ENCODE assay signal across 17 cellular contexts in genomic region chr17:80000136-80000535, GRCh38. TPM values are rescaled to one million over a fixed set of nuclear protein-coding genes. Genes with fewer than 3 reads are reported as not detected.
DNase-seq lines count a peak whose midpoint lies in the region; ATAC-seq lines count a peak whose summit lies in the region.
"Had no signal": no experiment of that assay in that cellular context is flagged by ENCODE, and none has a peak within 500 bp of the region (broad histone marks: within the 10 kb centered on the region; RNA-seq: fewer than 3 reads in every experiment).

No MANE protein-coding gene starts in this region.

- H3K4me1 ChIP-seq in CD4-positive, CD25-positive, alpha-beta regulatory T cell (ENCODE audit: control insufficient read depth, insufficient read depth, low read length, poor library complexity, severe bottlenecking), result peaks cover 25% of the 10 kb centered on the region
- H3K4me1 ChIP-seq in stomach smooth muscle (ENCODE audit: control insufficient read depth, insufficient read depth, low read length), result peaks cover 7% of the 10 kb centered on the region
- H3K4me1 ChIP-seq: BE2C had no signal

- H3K4me3 Mint-ChIP-seq in CD4-positive, CD25-positive, alpha-beta regulatory T cell, result no peak overlapping the region
- H3K4me3 Mint-ChIP-seq: CD4-positive, alpha-beta memory T cell; H9 had no signal

- no peak overlapping the region for H3K27ac ChIP-seq in CD4-positive, CD25-positive, alpha-beta regulatory T cell (ENCODE audit: insufficient read depth, low read length, poor library complexity, severe bottlenecking)
- peak overlapping the region; percentile 3 for H3K27ac ChIP-seq in KOPT-K1 (ENCODE audit: low read depth, low read length, poor library complexity, severe bottlenecking)
- H3K27ac ChIP-seq in stomach smooth muscle (ENCODE audit: low read length), result peak overlapping the region; percentile 41
- H3K27ac ChIP-seq: C4-2B had no signal

- ATAC-seq in CD4-positive, CD25-positive, alpha-beta regulatory T cell (ENCODE audit: low read depth in 2 of 2), result no peak
- ATAC-seq: GM12878 had no signal

- H3K9me3 ChIP-seq in CD4-positive, CD25-positive, alpha-beta regulatory T cell (ENCODE audit: control insufficient read depth in 2 of 2, low read length in 2 of 2), result no peaks in the 10 kb centered on the region
- H3K9me3 ChIP-seq in KOPT-K1 (ENCODE audit: insufficient read depth, low read length, poor library complexity, severe bottlenecking), result no peaks in the 10 kb centered on the region
- no peaks in the 10 kb centered on the region for H3K9me3 ChIP-seq in stomach smooth muscle (ENCODE audit: control insufficient read depth in 2 of 2, low read length in 2 of 2)
- H3K9me3 ChIP-seq: BE2C had no signal

- no peak overlapping the region for H3K4me3 ChIP-seq in CD4-positive, CD25-positive, alpha-beta regulatory T cell (ENCODE audit: low read depth, low read length)
- no peak overlapping the region for H3K4me3 ChIP-seq in stomach smooth muscle (ENCODE audit: low read length in 2 of 2)
- H3K4me3 ChIP-seq: GM12878 had no signal

- H3K27me3 Mint-ChIP-seq in CD4-positive, CD25-positive, alpha-beta regulatory T cell, result no peaks in the 10 kb centered on the region
- H3K27me3 Mint-ChIP-seq: CD4-positive, alpha-beta memory T cell had no signal

- peak overlapping the region in 2 of 3 donors; percentile 20 to 36 for H3K27ac Mint-ChIP-seq in CD4-positive, CD25-positive, alpha-beta regulatory T cell
- H3K27ac Mint-ChIP-seq: H9 had no signal

- H3K9ac ChIP-seq in stomach smooth muscle (ENCODE audit: low read length in 2 of 2), result no peak overlapping the region

- H3K4me1 Mint-ChIP-seq in CD4-positive, CD25-positive, alpha-beta regulatory T cell, result peaks cover 13 to 38% (median 24%) of the 10 kb centered on the region in 4 donors

- no peaks in the 10 kb centered on the region for H3K36me3 ChIP-seq in CD4-positive, CD25-positive, alpha-beta regulatory T cell (ENCODE audit: control insufficient read depth, insufficient read depth, low read length)
- H3K36me3 ChIP-seq in KOPT-K1 (ENCODE audit: insufficient read depth, low read length), result no peaks in the 10 kb centered on the region
- no peaks in the 10 kb centered on the region for H3K36me3 ChIP-seq in stomach smooth muscle (ENCODE audit: control insufficient read depth in 2 of 2, insufficient read depth in 2 of 2, low read length in 2 of 2)
- H3K36me3 ChIP-seq: BE2C had no signal

- DNase-seq in CD4-positive, CD25-positive, alpha-beta regulatory T cell, result no peak
- DNase-seq in myocyte (ENCODE audit: low read depth) (peak; percentile 66), NCI-H345 (lab: John Stamatoyannopoulos, UW) (no peak), NCI-H2081 treated with DMSO at 0.1 percent for 48 hours (lab: John Stamatoyannopoulos, UW) (no peak), MV-4-11 (lab: John Stamatoyannopoulos, UW) (no peak)
- DNase-seq: ACHN; BE2C; CD4-positive, alpha-beta memory T cell; DMS153; DMS79 treated with DMSO at 0.1 percent for 48 hours; EL; H9; IMR-90 had no signal

- H3K36me3 Mint-ChIP-seq in CD4-positive, CD25-positive, alpha-beta regulatory T cell, result no peaks in the 10 kb centered on the region
- H3K36me3 Mint-ChIP-seq: CD4-positive, alpha-beta memory T cell had no signal

- peaks cover 0 to 5% (median 0%) of the 10 kb centered on the region in 7 donors for H3K9me3 Mint-ChIP-seq in CD4-positive, CD25-positive, alpha-beta regulatory T cell
- H3K9me3 Mint-ChIP-seq: CD4-positive, alpha-beta memory T cell; H9 had no signal

- H3K27me3 ChIP-seq in CD4-positive, CD25-positive, alpha-beta regulatory T cell (ENCODE audit: control insufficient read depth, insufficient read depth, low read length), result no peaks in the 10 kb centered on the region
- no peaks in the 10 kb centered on the region for H3K27me3 ChIP-seq in stomach smooth muscle (ENCODE audit: control insufficient read depth in 1 of 2, insufficient read depth in 2 of 2, low read length in 2 of 2)
- H3K27me3 ChIP-seq: BE2C had no signal

RNA-seq across cellular contexts. Expression of gene TBC1D16, which starts 35.5 kb away (rescaled TPM):
- total RNA-seq in CD4-positive, CD25-positive, alpha-beta regulatory T cell, result 0.72 TPM
- under 1 TPM; 0.06 to 0.27 (median 0.12) TPM for polyA plus RNA-seq in CD4-positive, CD25-positive, alpha-beta regulatory T cell
- total RNA-seq in myocyte, result 33.4 and 35.5 TPM in 2 replicates
- polyA plus RNA-seq in myocyte (2012), result 28.6 TPM

RNA-seq across cellular contexts. Expression of gene CCDC40, which starts 36.3 kb away (rescaled TPM):
- 0.32 TPM for total RNA-seq in CD4-positive, CD25-positive, alpha-beta regulatory T cell
- polyA plus RNA-seq in CD4-positive, CD25-positive, alpha-beta regulatory T cell, result not detected
- 3.2 and 5.6 TPM in 2 replicates for total RNA-seq in myocyte
- polyA plus RNA-seq in myocyte (2012), result 7.0 TPM
- polyA plus RNA-seq: CD4-positive, alpha-beta memory T cell had no signal

Comparison
In these comparisons a context has a peak if more than half of its experiments do, and no peak if none do; other contexts are left out.
1. RNA of gene TBC1D16, which starts 35.5 kb away (total RNA-seq): 33.4 to 35.5 TPM in myocyte; 0.72 TPM in CD4-positive, CD25-positive, alpha-beta regulatory T cell (single experiment); every median in the first group is over 10 times any median in the second.